In genomic region chr5:58088941-58089340, GRCh38 we compare ENCODE assay signal across 33 cellular contexts.
DNase-seq lines count a peak whose midpoint lies in the region; ATAC-seq, FAIRE-seq and TF ChIP-seq lines count a peak whose summit lies in the region.
"Had no signal": no experiment of that assay in that cellular context is flagged by ENCODE, and none has a peak within 500 bp of the region (broad histone marks: within the 10 kb centered on the region; RNA-seq: fewer than 3 reads in every experiment).

No MANE protein-coding gene starts in this region.

- H3K27ac Mint-ChIP-seq in astrocyte (ENCODE audit: unreplicated experiment): no peak overlapping the region
- H3K27ac Mint-ChIP-seq: activated naive CD8-positive, alpha-beta T cell; CD8-positive, alpha-beta memory T cell; natural killer cell had no signal

- H4K20me1 ChIP-seq in astrocyte (ENCODE audit: insufficient read depth, low read length): no peaks in the 10 kb centered on the region

- TF ChIP-seq CTCF in A549 (IDR thresholded peaks at IDR 0.05) (no peak), astrocyte (IDR thresholded peaks at IDR 0.05; ENCODE audit: insufficient read depth, low read depth, low read length) (no peak)

- H3K4me3 Mint-ChIP-seq in astrocyte (ENCODE audit: unreplicated experiment): no peak overlapping the region
- H3K4me3 Mint-ChIP-seq: activated naive CD8-positive, alpha-beta T cell; CD8-positive, alpha-beta memory T cell; natural killer cell had no signal

- H3K4me1 ChIP-seq in A549 (peaks cover 31% of the 10 kb centered on the region), astrocyte (ENCODE audit: insufficient read depth, low read length) (peaks cover 7% of the 10 kb centered on the region)
- H3K4me1 ChIP-seq: Peyer's patch, prostate gland, sigmoid colon, thyroid gland had no signal

- H3K36me3 ChIP-seq in astrocyte (ENCODE audit: insufficient read depth, low read length): no peaks in the 10 kb centered on the region
- H3K36me3 ChIP-seq: Peyer's patch, prostate gland, sigmoid colon, thyroid gland had no signal

- POLR2A ChIA-PET in A549 (lab: Yijun Ruan, JAX): no interaction called here

- H3K9me3 ChIP-seq in A549 (no peaks in the 10 kb centered on the region), astrocyte (ENCODE audit: insufficient read depth, low read depth, low read length) (no peaks in the 10 kb centered on the region)
- H3K9me3 ChIP-seq: Peyer's patch, prostate gland, sigmoid colon, thyroid gland had no signal

- WGBS in A549 (ENCODE audit: missing lambda C conversion rate): 60% methylated on average over 5 of the region's 5 CpGs

- H3K4me1 Mint-ChIP-seq in astrocyte (ENCODE audit: low read depth, unreplicated experiment): peaks cover 3% of the 10 kb centered on the region
- H3K4me1 Mint-ChIP-seq: CD8-positive, alpha-beta memory T cell had no signal

- DNase-seq in A549 (ENCODE audit: low read depth in 1 of 2, low spot score in 1 of 2) (peak in 1 of 2 experiments; percentile 46), HT1080 (ENCODE audit: low read depth) (peak; percentile 72), astrocyte (ENCODE audit: low read depth) (no peak), kidney tubule cell (ENCODE audit: low spot score) (peak; percentile 74), COLO829 (ENCODE audit: low spot score) (no peak), GDM1 (lab: John Stamatoyannopoulos, UW) (no peak)
- DNase-seq: ACHN; activated CD4-positive, alpha-beta T cell treated with anti-CD3 and anti-CD28 coated beads for 48 hours; activated CD8-positive, alpha-beta memory T cell treated with anti-CD3 and anti-CD28 coated beads for 24 hours; activated effector memory CD4-positive, alpha-beta T cell treated with Interleukin-2 at 50 U/mL for 16 hours; anterior cingulate cortex; CD8-positive, alpha-beta memory T cell; effector CD4-positive, alpha-beta T cell; erythroblast; HCEC 1CT; islet precursor cell; natural killer cell; NCI-H1436 treated with DMSO at 0.1 percent for 48 hours; NCI-H2081 treated with DMSO at 0.1 percent for 48 hours; NCI-H345; occipital lobe; Peyer's patch; SHP77 treated with DMSO at 0.1 percent for 48 hours; sigmoid colon; stimulated activated CD4-positive, alpha-beta T cell treated with anti-CD3 and anti-CD28 coated beads, Interleukin-4, amount 100 ng/mL, for 1 hour; SW 1271; T1000; thyroid gland had no signal

- peak overlapping the region; percentile 5 for H2AFZ ChIP-seq in astrocyte (ENCODE audit: low read depth, low read length)

- CTCF ChIA-PET in A549 (lab: Yijun Ruan, JAX): interaction anchor here (0.8 kb wide), 1 partner anchor 446 kb away, joined by 3 read pairs; no protein-coding TSS in a partner anchor

- H3K9me3 Mint-ChIP-seq in astrocyte (ENCODE audit: unreplicated experiment): no peaks in the 10 kb centered on the region
- H3K9me3 Mint-ChIP-seq: CD8-positive, alpha-beta memory T cell; natural killer cell had no signal

- H3K27ac ChIP-seq in A549 (peak overlapping the region; percentile 44 to 53), astrocyte (ENCODE audit: low read depth, low read length) (no peak overlapping the region)
- H3K27ac ChIP-seq: Peyer's patch, prostate gland, sigmoid colon, thyroid gland had no signal

- H3K27me3 Mint-ChIP-seq in astrocyte (ENCODE audit: low read depth, unreplicated experiment): no peaks in the 10 kb centered on the region

- no peaks in the 10 kb centered on the region for H3K79me2 ChIP-seq in astrocyte (ENCODE audit: insufficient read depth, low read length)

- FAIRE-seq in A549 (lab: Jason Lieb, UNC) (no peak), astrocyte (lab: Jason Lieb, UNC) (no peak)
- FAIRE-seq: GM12892 had no signal

- H3K4me2 ChIP-seq in A549 (peak overlapping the region; percentile 31; the same call in 2 of the 3 replicates), astrocyte (ENCODE audit: low read length) (no peak overlapping the region)

- ATAC-seq in A549: peak in 1 of 2 experiments; percentile 56; a peak in 3 of 6 replicates
- ATAC-seq in HG02981 (IDR thresholded peaks at IDR 0.05; ENCODE audit: unreplicated experiment): no peak
- no peak for ATAC-seq in GM18519 (IDR thresholded peaks at IDR 0.05; ENCODE audit: low FRiP score, unreplicated experiment)
- ATAC-seq: natural killer cell had no signal

- no peaks in the 10 kb centered on the region for H3K36me3 Mint-ChIP-seq in astrocyte (ENCODE audit: low read depth, unreplicated experiment)
- H3K36me3 Mint-ChIP-seq: activated naive CD8-positive, alpha-beta T cell; CD8-positive, alpha-beta memory T cell; natural killer cell had no signal

- H3K4me3 ChIP-seq in A549 (no peak overlapping the region), astrocyte (ENCODE audit: insufficient read depth, low read depth, low read length) (no peak overlapping the region)
- H3K4me3 ChIP-seq: Peyer's patch, prostate gland, sigmoid colon, thyroid gland had no signal

- no peak overlapping the region for H3K9ac ChIP-seq in astrocyte (ENCODE audit: low read length)

- TF ChIP-seq RAD21 in A549 (conservative IDR thresholded peaks at IDR 0.05 in 1 of 2, IDR thresholded peaks at IDR 0.05 in 1 of 2): no peak

- no peaks in the 10 kb centered on the region for H3K27me3 ChIP-seq in astrocyte (ENCODE audit: insufficient read depth, low read length)
- H3K27me3 ChIP-seq: Peyer's patch, sigmoid colon, thyroid gland had no signal

- TF ChIP-seq POLR2A in A549 (IDR thresholded peaks at IDR 0.05; ENCODE audit: low read length): no peak

- TF ChIP-seq EP300 in A549 (IDR thresholded peaks at IDR 0.05): no peak

TF ChIP-seq in A549, 52 proteins besides CTCF, POLR2A, EP300 and RAD21:
- 0 out of 2 replicates have a peak, but pooled peaks have one; percentile 42 for TF ChIP-seq ZSCAN20 (CRISPR knock-in tag; IDR thresholded peaks at IDR 0.05)
- TF ChIP-seq FOSL2 (IDR thresholded peaks at IDR 0.05): no peak
- no peak for TF ChIP-seq FOSL2 (CRISPR knock-in tag; IDR thresholded peaks at IDR 0.05)

Comparison
In these comparisons a context has a peak if more than half of its experiments do, and no peak if none do; other contexts are left out.
1. DNase-seq: peak in HT1080 (single experiment) and kidney tubule cell (single experiment); none in astrocyte (single experiment), COLO829 (single experiment) and GDM1 (single experiment).